In the genomic region with DNA sequence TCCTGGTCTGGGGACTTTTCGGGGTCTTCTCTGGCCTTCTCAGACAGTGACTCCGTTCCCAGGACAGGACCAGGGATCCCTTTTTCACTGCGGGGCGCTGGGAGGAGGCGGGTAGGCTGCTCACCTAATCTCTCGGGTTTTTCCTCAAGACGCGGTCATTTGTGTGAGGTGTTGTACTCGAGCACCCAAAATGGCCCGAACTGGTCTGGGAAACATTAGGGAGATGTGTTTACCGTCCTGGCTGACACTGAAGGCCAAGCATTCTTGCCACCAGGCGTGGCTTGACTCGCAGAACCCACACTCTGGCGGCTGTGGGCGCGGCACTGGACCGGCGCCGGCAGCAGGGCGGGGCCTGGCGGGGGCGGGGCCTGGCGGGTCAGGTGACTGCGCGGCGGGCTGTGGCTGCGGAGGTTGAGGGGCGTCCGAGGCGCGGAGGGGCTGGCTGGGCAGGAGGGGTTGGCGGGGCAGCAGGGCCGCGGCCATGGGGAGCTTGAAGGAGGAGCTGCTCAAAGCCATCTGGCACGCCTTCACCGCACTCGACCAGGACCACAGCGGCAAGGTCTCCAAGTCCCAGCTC, we compare ENCODE assay signal across 8 cellular contexts. TPM values are rescaled to one million over a fixed set of nuclear protein-coding genes. Genes with fewer than 3 reads are reported as not detected.
A peak's percentile ranks its signal among the peaks of the same experiment; 100 is the strongest.
DNase-seq lines count a peak whose midpoint lies in the region; ATAC-seq and TF ChIP-seq lines count a peak whose summit lies in the region.

A gene (plus strand): TSS at position 379 of the 577 bp plus-strand sequence. CDS start 103 bp downstream, at position 482.

- H3K27ac ChIP-seq in BLaER1 treated with 17β-estradiol and CSF1 and Interleukin-3, amounts not matched to agents 10 nM and 100 nM: peak within 1 kb of the TSS; percentile 51 to 88 (median 69)

- peak within 1 kb of the TSS; percentile 69 to 97 (median 82) for H3K9ac ChIP-seq in BLaER1 treated with 17β-estradiol and CSF1 and Interleukin-3, amounts not matched to agents 10 nM and 100 nM
- peak within 1 kb of the TSS; percentile 96 for H3K9ac ChIP-seq in mucosa of stomach (ENCODE audit: low read length)

- H3K9me3 ChIP-seq in BLaER1 treated with 17β-estradiol and CSF1 and Interleukin-3, amounts not matched to agents 10 nM and 100 nM (replicated peaks in 1 of 11): peaks cover 12 to 38% (median 32%) of the 10 kb centered on the region in 11 experiments
- no peaks in the 10 kb centered on the region for H3K9me3 ChIP-seq in mucosa of stomach (ENCODE audit: control insufficient read depth, low read length)

- peak; percentile 74 for DNase-seq in GM19238 (ENCODE audit: insufficient read length, low spot score)
- DNase-seq in NOMO-1 treated with DMSO at 0.1 percent for 48 hours (lab: John Stamatoyannopoulos, UW; ENCODE audit: unreplicated experiment): peak; percentile 63
- peak; percentile 68 for DNase-seq in activated T-cell treated with anti-CD3 and anti-CD28 coated beads for 4 hours
- DNase-seq in epithelial cell of proximal tubule (ENCODE audit: low read depth): no peak
- DNase-seq in stimulated activated CD8-positive, alpha-beta memory T cell treated with anti-CD3 and anti-CD28 coated beads, Interleukin-4, amount 100 ng/mL, for 4 hours (ENCODE audit: low read depth in 2 of 2, low spot score in 1 of 2): peak; percentile 51 to 61

- peak within 1 kb of the TSS; percentile 73 to 94 (median 82) for H3K4me3 ChIP-seq in BLaER1 treated with 17β-estradiol and CSF1 and Interleukin-3, amounts not matched to agents 10 nM and 100 nM
- peak within 1 kb of the TSS; percentile 88 for H3K4me3 ChIP-seq in epithelial cell of proximal tubule (ENCODE audit: low read depth, low read length)
- H3K4me3 ChIP-seq in mucosa of stomach (ENCODE audit: low read length): peak within 1 kb of the TSS; percentile 94

- peaks cover 0 to 23% (median 4%) of the 10 kb centered on the region in 11 experiments; a peak in 12 of 22 replicates for H3K36me3 ChIP-seq in BLaER1 treated with 17β-estradiol and CSF1 and Interleukin-3, amounts not matched to agents 10 nM and 100 nM
- H3K36me3 ChIP-seq in mucosa of stomach (ENCODE audit: control insufficient read depth, insufficient read depth, low read length): no peaks in the 10 kb centered on the region

- ATAC-seq in HG03432 (IDR thresholded peaks at IDR 0.05; ENCODE audit: unreplicated experiment): peak; percentile 92

- peaks cover 17 to 59% (median 25%) of the 10 kb centered on the region in 10 experiments; a peak in 19 of 20 replicates for H3K4me1 ChIP-seq in BLaER1 treated with 17β-estradiol and CSF1 and Interleukin-3, amounts not matched to agents 10 nM and 100 nM
- peaks cover 9% of the 10 kb centered on the region for H3K4me1 ChIP-seq in mucosa of stomach (ENCODE audit: control insufficient read depth, insufficient read depth, low read length)

- peaks cover 0 to 35% (median 0%) of the 10 kb centered on the region in 11 experiments; a peak in 5 of 22 replicates for H4K20me1 ChIP-seq in BLaER1 treated with 17β-estradiol and CSF1 and Interleukin-3, amounts not matched to agents 10 nM and 100 nM

- H3K4me2 ChIP-seq in BLaER1 treated with 17β-estradiol and CSF1 and Interleukin-3, amounts not matched to agents 10 nM and 100 nM: peak within 1 kb of the TSS; percentile 91 to 99 (median 96)

- TF ChIP-seq CTCF in epithelial cell of proximal tubule (conservative IDR thresholded peaks at IDR 0.05; ENCODE audit: low read depth, low read length): peak; percentile 54

- H3K27me3 ChIP-seq in BLaER1 treated with 17β-estradiol and CSF1 and Interleukin-3, amounts not matched to agents 10 nM and 100 nM: peaks cover 0 to 16% (median 6%) of the 10 kb centered on the region in 11 experiments; a peak in 8 of 22 replicates
- H3K27me3 ChIP-seq in mucosa of stomach (ENCODE audit: control insufficient read depth, insufficient read depth, low read length): no peaks in the 10 kb centered on the region

RNA-seq across cellular contexts. Expression of the gene that starts here (rescaled TPM):
- 15.2 and 15.5 TPM in 2 replicates for total RNA-seq in epithelial cell of proximal tubule
